21 cellular contexts compared by ENCODE assay signal in the genomic region with DNA sequence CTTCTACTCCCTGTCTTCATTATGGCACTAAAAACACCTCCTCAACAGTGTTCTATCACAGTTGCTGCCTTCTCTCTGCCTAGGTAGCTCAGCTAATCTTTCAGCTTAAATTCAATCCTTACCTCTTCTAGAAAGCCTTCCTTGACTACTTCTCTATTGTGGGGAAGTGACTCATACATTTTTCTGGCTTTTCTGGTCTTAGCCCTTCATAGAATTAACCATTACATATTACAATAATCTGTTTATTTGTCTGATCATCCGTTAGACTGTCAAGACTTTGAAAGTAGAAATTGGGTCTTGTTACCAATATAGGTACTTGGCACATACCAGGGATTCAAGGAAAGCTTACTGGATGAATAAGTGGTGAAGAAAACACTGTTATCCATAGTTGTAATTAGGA.
A peak's percentile ranks its signal among the peaks of the same experiment; 100 is the strongest.
DNase-seq lines count a peak whose midpoint lies in the region; ATAC-seq and TF ChIP-seq lines count a peak whose summit lies in the region.
"Had no signal": no experiment of that assay in that cellular context is flagged by ENCODE, and none has a peak within 500 bp of the region (broad histone marks: within the 10 kb centered on the region; RNA-seq: fewer than 3 reads in every experiment).

No MANE protein-coding gene starts in this region.

- peaks cover 6% of the 10 kb centered on the region for H3K9me3 Mint-ChIP-seq in natural killer cell treated with Interleukin-12 subunit alpha and Interleukin-12 subunit beta and Interleukin-15 and Interleukin-18, amount 100 ng/mL, for 72 hours

- H3K27ac ChIP-seq in RWPE1, result no peak overlapping the region
- H3K27ac ChIP-seq: 22Rv1; BLaER1 treated with 17β-estradiol and CSF1 and Interleukin-3, amounts not matched to agents 10 nM and 100 nM had no signal

- DNase-seq in DMS53 (lab: John Stamatoyannopoulos, UW), result peak; percentile 5
- no peak for DNase-seq in DMS53 treated with DMSO at 0.1 percent for 48 hours (lab: John Stamatoyannopoulos, UW; ENCODE audit: unreplicated experiment)
- DNase-seq in RWPE1 (ENCODE audit: low spot score), result peak; percentile 16
- DNase-seq in fibroblast of pulmonary artery (ENCODE audit: low read depth), result peak; percentile 1
- DNase-seq in natural killer cell treated with Interleukin-12 subunit alpha and Interleukin-12 subunit beta and Interleukin-15 and Interleukin-18, amount 100 ng/mL, for 72 hours (ENCODE audit: low spot score), result no peak
- DNase-seq in NCI-H526 treated with DMSO at 0.1 percent for 48 hours (lab: John Stamatoyannopoulos, UW), result no peak
- no peak for DNase-seq in NCI-H128 (lab: John Stamatoyannopoulos, UW; ENCODE audit: unreplicated experiment)
- DNase-seq in middle frontal gyrus (ENCODE audit: extremely low spot score, low spot score), result no peak
- DNase-seq: ACHN; CD4-positive, alpha-beta memory T cell; GDM1; Karpas-422; MG63; NCI-H1092; NCI-H1436 treated with DMSO at 0.1 percent for 48 hours; NCI-H1930; NCI-H510A; NCI-H748 treated with DMSO at 0.1 percent for 48 hours; SHP77 had no signal

- H3K27ac Mint-ChIP-seq in natural killer cell treated with Interleukin-12 subunit alpha and Interleukin-12 subunit beta and Interleukin-15 and Interleukin-18, amount 100 ng/mL, for 72 hours, result no peak overlapping the region
- H3K27ac Mint-ChIP-seq: CD4-positive, alpha-beta memory T cell had no signal

- TF ChIP-seq CTCF in RWPE1 (conservative IDR thresholded peaks at IDR 0.05; ENCODE audit: low read depth) (no peak), fibroblast of pulmonary artery (IDR thresholded peaks at IDR 0.05; ENCODE audit: low read length, missing control alignments) (no peak)

- no peak overlapping the region for H3K4me3 Mint-ChIP-seq in natural killer cell treated with Interleukin-12 subunit alpha and Interleukin-12 subunit beta and Interleukin-15 and Interleukin-18, amount 100 ng/mL, for 72 hours
- H3K4me3 Mint-ChIP-seq: CD4-positive, alpha-beta memory T cell had no signal

- peaks cover 7 to 12% of the 10 kb centered on the region in 2 donors for H3K27me3 Mint-ChIP-seq in natural killer cell treated with Interleukin-12 subunit alpha and Interleukin-12 subunit beta and Interleukin-15 and Interleukin-18, amount 100 ng/mL, for 72 hours

- H3K4me1 Mint-ChIP-seq in natural killer cell treated with Interleukin-12 subunit alpha and Interleukin-12 subunit beta and Interleukin-15 and Interleukin-18, amount 100 ng/mL, for 72 hours (ENCODE audit: low read depth in 2 of 2), result no peaks in the 10 kb centered on the region
- H3K4me1 Mint-ChIP-seq: CD4-positive, alpha-beta memory T cell had no signal

- H3K36me3 Mint-ChIP-seq in natural killer cell treated with Interleukin-12 subunit alpha and Interleukin-12 subunit beta and Interleukin-15 and Interleukin-18, amount 100 ng/mL, for 72 hours, result no peaks in the 10 kb centered on the region
- H3K36me3 Mint-ChIP-seq: CD4-positive, alpha-beta memory T cell had no signal

- CTCF ChIA-PET in RWPE1 (lab: Yijun Ruan, JAX), result no interaction called here

- no peak overlapping the region for H3K4me3 ChIP-seq in fibroblast of pulmonary artery (replicated peaks; ENCODE audit: low read depth, low read length)
- H3K4me3 ChIP-seq: BLaER1 treated with 17β-estradiol and CSF1 and Interleukin-3, amounts not matched to agents 10 nM and 100 nM; MG63 had no signal

- no peak for ATAC-seq in natural killer cell treated with Interleukin-12 subunit alpha and Interleukin-12 subunit beta and Interleukin-15 and Interleukin-18, amount 100 ng/mL, for 72 hours

- POLR2A ChIA-PET in RWPE1 (lab: Yijun Ruan, JAX; ENCODE audit: low non-redundant PET), result no interaction called here

Comparison
In these comparisons a context has a peak if more than half of its experiments do, and no peak if none do; other contexts are left out.
1. DNase-seq: peak in DMS53 (single experiment), RWPE1 (single experiment) and fibroblast of pulmonary artery (single experiment); none in DMS53 treated with DMSO at 0.1 percent for 48 hours (single experiment), natural killer cell treated with Interleukin-12 subunit alpha and Interleukin-12 subunit beta and Interleukin-15 and Interleukin-18, amount 100 ng/mL, for 72 hours (single experiment), NCI-H526 treated with DMSO at 0.1 percent for 48 hours (single experiment), NCI-H128 (single experiment) and middle frontal gyrus (single experiment).